ENCODE assay signal across 9 cellular contexts in genomic region chr9:114364123-114364522, GRCh38. TPM values are rescaled to one million over a fixed set of nuclear protein-coding genes. Genes with fewer than 3 reads are reported as not detected.
DNase-seq lines count a peak whose midpoint lies in the region; TF ChIP-seq lines count a peak whose summit lies in the region.
"Had no signal": no experiment of that assay in that cellular context is flagged by ENCODE, and none has a peak within 500 bp of the region (broad histone marks: within the 10 kb centered on the region; RNA-seq: fewer than 3 reads in every experiment).

No MANE protein-coding gene starts in this region.

- no peak overlapping the region for H3K4me3 ChIP-seq in AG04449 (ENCODE audit: low read depth, low read length)
- H3K4me3 ChIP-seq in endodermal cell (ENCODE audit: low read length): no peak overlapping the region

- H3K27me3 ChIP-seq in endodermal cell (ENCODE audit: control insufficient read depth, insufficient read depth, low read length, poor library complexity, severe bottlenecking): no peaks in the 10 kb centered on the region

- H3K27me3 Mint-ChIP-seq in activated CD4-positive, alpha-beta memory T cell treated with anti-CD3 and anti-CD28 coated beads, Interleukin-2, amount 10 ng/mL, durations not matched to agents 7 days and 5 days: no peaks in the 10 kb centered on the region
- H3K27me3 Mint-ChIP-seq in endodermal cell (ENCODE audit: insufficient read depth): no peaks in the 10 kb centered on the region

- H3K4me1 Mint-ChIP-seq in activated CD4-positive, alpha-beta memory T cell treated with anti-CD3 and anti-CD28 coated beads, Interleukin-2, amount 10 ng/mL, durations not matched to agents 7 days and 5 days: peaks cover 85% of the 10 kb centered on the region
- no peaks in the 10 kb centered on the region for H3K4me1 Mint-ChIP-seq in endodermal cell

- H3K27ac Mint-ChIP-seq in activated CD4-positive, alpha-beta memory T cell treated with anti-CD3 and anti-CD28 coated beads, Interleukin-2, amount 10 ng/mL, durations not matched to agents 7 days and 5 days: peak overlapping the region; percentile 87
- no peak overlapping the region for H3K27ac Mint-ChIP-seq in endodermal cell

- no peak overlapping the region for H3K27ac ChIP-seq in endodermal cell (ENCODE audit: low read depth, low read length)

- no peaks in the 10 kb centered on the region for H3K4me1 ChIP-seq in endodermal cell (ENCODE audit: control insufficient read depth, insufficient read depth, low read length)

- in situ Hi-C loops in GM13976 (cut with MboI; ENCODE audit: low sequenced_read_pairs, unreplicated experiment): no loop called here

- no peaks in the 10 kb centered on the region for H3K9me3 ChIP-seq in endodermal cell (ENCODE audit: control insufficient read depth, low read length)

- peaks cover 96% of the 10 kb centered on the region for H3K36me3 Mint-ChIP-seq in activated CD4-positive, alpha-beta memory T cell treated with anti-CD3 and anti-CD28 coated beads, Interleukin-2, amount 10 ng/mL, durations not matched to agents 7 days and 5 days (ENCODE audit: low read depth)
- H3K36me3 Mint-ChIP-seq in endodermal cell (ENCODE audit: low read depth): peaks cover 36% of the 10 kb centered on the region

- WGBS in endodermal cell (ENCODE audit: insufficient coverage in 1 of 2, insufficient read length in 1 of 2), 2 experiments: 97 to 100% methylated on average over 1 of the region's 1 CpG

- H3K9ac ChIP-seq in endodermal cell (ENCODE audit: extremely low read depth, low read length, poor library complexity, severe bottlenecking): no peak overlapping the region

- DNase-seq in AG04449 (ENCODE audit: low read depth, low spot score) (peak; percentile 85), HT1080 (ENCODE audit: low read depth) (peak; percentile 66), iris pigment epithelial cell (ENCODE audit: low read depth) (peak; percentile 94), endodermal cell (no peak), GM13976 (ENCODE audit: low spot score) (no peak), inferior parietal cortex (ENCODE audit: extremely low spot score) (no peak), NCI-H1436 treated with DMSO at 0.1 percent for 48 hours (lab: John Stamatoyannopoulos, UW) (no peak)
- no peak for DNase-seq in activated CD4-positive, alpha-beta memory T cell treated with anti-CD3 and anti-CD28 coated beads, Interleukin-2, amount 10 ng/mL, durations not matched to agents 7 days and 5 days

- POLR2A ChIA-PET in AG04449 (lab: Yijun Ruan, JAX): interaction anchor here (1.0 kb wide), 1 partner anchor 10 kb away, joined by 4 read pairs; no protein-coding TSS in a partner anchor
- POLR2A ChIA-PET in activated CD4-positive, alpha-beta memory T cell treated with anti-CD3 and anti-CD28 coated beads, Interleukin-2, amount 10 ng/mL, durations not matched to agents 7 days and 5 days (lab: Charles Lee): interaction anchor here (1.0 to 17.7 kb wide), 7 partner anchors 8 to 23 kb away, joined by 3 to 633 read pairs (median 11); partner anchors contain the start of gene AKNA

- no peak overlapping the region for H3K4me3 Mint-ChIP-seq in activated CD4-positive, alpha-beta memory T cell treated with anti-CD3 and anti-CD28 coated beads, Interleukin-2, amount 10 ng/mL, durations not matched to agents 7 days and 5 days
- H3K4me3 Mint-ChIP-seq in endodermal cell: no peak overlapping the region

- TF ChIP-seq CTCF in AG04449 (IDR thresholded peaks at IDR 0.05; ENCODE audit: insufficient read depth, low read length, missing control alignments): no peak
- TF ChIP-seq CTCF in endodermal cell (conservative IDR thresholded peaks at IDR 0.05): no peak
- no peak for TF ChIP-seq CTCF in GM13976 (IDR thresholded peaks at IDR 0.05; ENCODE audit: borderline replicate concordance, control extremely low read depth, extremely low read depth, insufficient read depth, missing control alignments)

- no peaks in the 10 kb centered on the region for H3K36me3 ChIP-seq in endodermal cell (ENCODE audit: control insufficient read depth, insufficient read depth, low read length)

- CTCF ChIA-PET in AG04449 (lab: Yijun Ruan, JAX): interaction anchor here (1.0 to 4.5 kb wide), 5 partner anchors 10 to 41 kb away, joined by 3 to 14 read pairs (median 3); no protein-coding TSS in a partner anchor
- CTCF ChIA-PET in activated CD4-positive, alpha-beta memory T cell treated with anti-CD3 and anti-CD28 coated beads, Interleukin-2, amount 10 ng/mL, durations not matched to agents 7 days and 5 days (lab: Charles Lee): interaction anchor here (1.3 to 8.0 kb wide), 3 partner anchors 9 to 40 kb away, joined by 3 to 87 read pairs (median 4); partner anchors contain the start of gene AKNA

- H3K9me3 Mint-ChIP-seq in activated CD4-positive, alpha-beta memory T cell treated with anti-CD3 and anti-CD28 coated beads, Interleukin-2, amount 10 ng/mL, durations not matched to agents 7 days and 5 days: no peaks in the 10 kb centered on the region
- no peaks in the 10 kb centered on the region for H3K9me3 Mint-ChIP-seq in endodermal cell

RNA-seq across cellular contexts. Expression of gene AKNA, which starts 23.7 kb away (rescaled TPM):
- 3.8 and 4.2 TPM in 2 replicates for total RNA-seq in HT1080 (2014; rRNA removed; shearing (Covaris generic))
- polyA plus RNA-seq in HT1080 (2015; cell fraction: cytosol; rRNA removed): 4.9 and 5.9 TPM in 2 replicates
- 4.9 and 7.4 TPM in 2 replicates for polyA plus RNA-seq in HT1080 (2015; cell fraction: nucleus; rRNA removed)
- 100 to 1,000 TPM; 350 to 355 TPM for total RNA-seq in activated CD4-positive, alpha-beta memory T cell treated with anti-CD3 and anti-CD28 coated beads, Interleukin-2, amount 10 ng/mL, durations not matched to agents 7 days and 5 days
- total RNA-seq in endodermal cell: 10 to 100 TPM; 12.2 to 15.4 TPM
- 16.6 TPM for polyA plus RNA-seq in endodermal cell (2013, experiment 1 of 2)
- polyA plus RNA-seq in endodermal cell (2013, experiment 2 of 2): 16.2 TPM

RNA-seq across cellular contexts. Expression of gene ORM2, which starts 34.5 kb away (rescaled TPM):
- total RNA-seq in HT1080 (2014; rRNA removed; shearing (Covaris generic)): not detected in 2 replicates
- 0.15 TPM in 1 of 2 replicates, not detected in the other for polyA plus RNA-seq in HT1080 (2015; cell fraction: cytosol; rRNA removed)
- polyA plus RNA-seq in HT1080 (2015; cell fraction: nucleus; rRNA removed): not detected in 2 replicates
- not detected for total RNA-seq in activated CD4-positive, alpha-beta memory T cell treated with anti-CD3 and anti-CD28 coated beads, Interleukin-2, amount 10 ng/mL, durations not matched to agents 7 days and 5 days
- total RNA-seq in endodermal cell: under 1 TPM; 0.59 to 0.80 TPM
- polyA plus RNA-seq in endodermal cell (2013, experiment 1 of 2): not detected
- polyA plus RNA-seq in endodermal cell (2013, experiment 2 of 2): not detected
- total RNA-seq: endothelial cell of umbilical vein had no signal
- polyA plus RNA-seq: endothelial cell of umbilical vein had no signal

RNA-seq across cellular contexts. Expression of gene ORM1, which starts 41.2 kb away (rescaled TPM):
- not detected in 2 replicates for total RNA-seq in HT1080 (2014; rRNA removed; shearing (Covaris generic))
- not detected in 2 replicates for polyA plus RNA-seq in HT1080 (2015; cell fraction: cytosol; rRNA removed)
- polyA plus RNA-seq in HT1080 (2015; cell fraction: nucleus; rRNA removed): not detected in 2 replicates
- total RNA-seq in activated CD4-positive, alpha-beta memory T cell treated with anti-CD3 and anti-CD28 coated beads, Interleukin-2, amount 10 ng/mL, durations not matched to agents 7 days and 5 days: not detected
- total RNA-seq in endodermal cell: under 1 TPM in 1 of 2 donors, not detected in 1; 0.59 TPM
- polyA plus RNA-seq in endodermal cell (2013, experiment 1 of 2): not detected
- not detected for polyA plus RNA-seq in endodermal cell (2013, experiment 2 of 2)
- total RNA-seq: endothelial cell of umbilical vein had no signal
- polyA plus RNA-seq: endothelial cell of umbilical vein had no signal

Comparison
In these comparisons a context has a peak if more than half of its experiments do, and no peak if none do; other contexts are left out.
1. DNase-seq: peak in AG04449 (single experiment), HT1080 (single experiment) and iris pigment epithelial cell (single experiment); none in activated CD4-positive, alpha-beta memory T cell treated with anti-CD3 and anti-CD28 coated beads, Interleukin-2, amount 10 ng/mL, durations not matched to agents 7 days and 5 days (single experiment), endodermal cell (single experiment), GM13976 (single experiment), inferior parietal cortex (single experiment) and NCI-H1436 treated with DMSO at 0.1 percent for 48 hours (single experiment).
2. RNA of gene AKNA, which starts 23.7 kb away (total RNA-seq): 350 to 355 TPM in activated CD4-positive, alpha-beta memory T cell treated with anti-CD3 and anti-CD28 coated beads, Interleukin-2, amount 10 ng/mL, durations not matched to agents 7 days and 5 days; 12.2 to 15.4 TPM in endodermal cell and 3.8 to 4.2 TPM in HT1080; every median in the first group is over 10 times any median in the second.